7 cellular contexts compared by ENCODE assay signal in the genomic region with DNA sequence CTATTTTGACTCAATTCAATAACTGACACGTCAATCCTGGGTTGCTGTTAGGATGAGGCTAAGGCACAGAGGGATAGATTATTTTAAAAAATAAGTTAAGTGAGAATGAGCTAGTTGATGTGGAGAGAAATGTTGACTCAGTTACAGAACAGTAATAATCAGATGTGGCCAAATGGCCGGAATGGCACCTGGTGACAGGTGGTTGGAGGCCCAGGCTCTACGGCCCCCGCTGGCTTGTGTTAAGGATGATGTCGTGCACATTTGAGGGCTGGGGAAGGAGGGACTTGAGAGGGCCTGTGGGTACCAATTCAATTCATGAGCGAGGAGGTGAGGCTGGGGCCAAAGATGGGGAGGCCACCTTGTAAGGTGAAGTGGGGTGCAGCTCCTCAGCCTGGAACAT. TPM values are rescaled to one million over a fixed set of nuclear protein-coding genes. Genes with fewer than 3 reads are reported as not detected.
"Had no signal": no experiment of that assay in that cellular context is flagged by ENCODE, and none has a peak within 500 bp of the region (broad histone marks: within the 10 kb centered on the region; RNA-seq: fewer than 3 reads in every experiment).

No MANE protein-coding gene starts in this region.

- H2AFZ ChIP-seq: GM23248 had no signal

- H3K4me3 Mint-ChIP-seq: IgD-negative memory B cell had no signal

- H3K4me1 Mint-ChIP-seq: IgD-negative memory B cell had no signal

- FAIRE-seq: HepG2 had no signal

- ATAC-seq: HepG2 had no signal

- H3K27ac ChIP-seq: GM23248, HL-60 had no signal

- H3K9ac ChIP-seq: GM23248 had no signal

- DNase-seq: GM23248, GOT3, H7, HCEC 1CT had no signal

- H3K27ac Mint-ChIP-seq: IgD-negative memory B cell had no signal

- H3K4me3 ChIP-seq: GM23248 had no signal

RNA-seq across cellular contexts. Expression of gene APCDD1L, which starts 31.7 kb away (rescaled TPM):
- total RNA-seq: HepG2 had no signal
